In genomic region chr2:150478206-150478974, GRCh38 we compare ENCODE assay signal across 9 cellular contexts. TPM values are rescaled to one million over a fixed set of nuclear protein-coding genes. Genes with fewer than 3 reads are reported as not detected.
A peak's percentile ranks its signal among the peaks of the same experiment; 100 is the strongest.
DNase-seq lines count a peak whose midpoint lies in the region; ATAC-seq, FAIRE-seq and TF ChIP-seq lines count a peak whose summit lies in the region.
"Had no signal": no experiment of that assay in that cellular context is flagged by ENCODE, and none has a peak within 500 bp of the region (broad histone marks: within the 10 kb centered on the region; RNA-seq: fewer than 3 reads in every experiment).

No MANE protein-coding gene starts in this region.

- peak overlapping the region in 1 of 2 donors; percentile 77 for H3K9ac ChIP-seq in colonic mucosa (ENCODE audit: low read depth in 2 of 2, low read length in 2 of 2)

- FAIRE-seq in urothelium cell line (lab: Jason Lieb, UNC) = no peak

- TF ChIP-seq CTCF in LNCaP clone FGC (IDR thresholded peaks at IDR 0.05; ENCODE audit: control insufficient read depth, extremely low read depth, insufficient read depth) (no peak), colonic mucosa (IDR thresholded peaks at IDR 0.05) (no peak)

- H3K27ac ChIP-seq in colonic mucosa (peak overlapping the region; percentile 86), mesodermal cell (ENCODE audit: low read depth, low read length, severe bottlenecking) (peak overlapping the region; percentile 10)
- H3K27ac ChIP-seq: HL-60 had no signal

- H3K9me3 ChIP-seq in colonic mucosa (no peaks in the 10 kb centered on the region), mesodermal cell (ENCODE audit: control insufficient read depth, low read length) (no peaks in the 10 kb centered on the region)

- DNase-seq in LNCaP clone FGC (ENCODE audit: low read depth) (peak; percentile 31), colonic mucosa (no peak), urothelium cell line (ENCODE audit: low spot score) (peak; percentile 23)
- DNase-seq in stimulated activated naive CD4-positive, alpha-beta T cell treated with Interleukin-2 at 50 U/mL for 16 hours (lab: John Stamatoyannopoulos, UW) = no peak
- DNase-seq: stimulated activated CD4-positive, alpha-beta T cell treated with anti-CD3 and anti-CD28 coated beads, Interleukin-4, amount 100 ng/mL, for 24 hours had no signal

- H3K4me3 ChIP-seq in LNCaP clone FGC (ENCODE audit: low read depth, low read length) = no peak overlapping the region
- H3K4me3 ChIP-seq in colonic mucosa = no peak overlapping the region
- H3K4me3 ChIP-seq in mesodermal cell (ENCODE audit: extremely low read depth, insufficient read depth, low read length, poor library complexity, severe bottlenecking) = no peak overlapping the region

- no peaks in the 10 kb centered on the region for H3K27me3 ChIP-seq in colonic mucosa

- peaks cover 4% of the 10 kb centered on the region for H3K4me1 ChIP-seq in colonic mucosa
- H3K4me1 ChIP-seq in mesodermal cell (ENCODE audit: control insufficient read depth, insufficient read depth, low read length, poor library complexity, severe bottlenecking) = peaks cover 69% of the 10 kb centered on the region

- no peak for ATAC-seq in HG02623 (IDR thresholded peaks at IDR 0.05; ENCODE audit: unreplicated experiment)
- ATAC-seq in GM21786 (IDR thresholded peaks at IDR 0.05; ENCODE audit: unreplicated experiment) = no peak

- WGBS in mesodermal cell (ENCODE audit: insufficient coverage in 2 of 2), 2 experiments = 43 to 60% methylated on average over 3 of the region's 6 CpGs

- intact Hi-C loops in colonic mucosa (cut with DNase I) = no loop called here

- H3K36me3 ChIP-seq in colonic mucosa (no peaks in the 10 kb centered on the region), mesodermal cell (ENCODE audit: control insufficient read depth, insufficient read depth, low read length) (peaks cover 46% of the 10 kb centered on the region)

RNA-seq across cellular contexts. Expression of gene RND3, which starts 9.1 kb away (rescaled TPM):
- 10 to 100 TPM; 26.8 to 57.1 TPM for total RNA-seq in colonic mucosa
- polyA plus RNA-seq in mesodermal cell (2013, experiment 1 of 2) = 41.8 TPM
- polyA plus RNA-seq in mesodermal cell (2013, experiment 2 of 2) = 44.6 TPM

Comparison
In these comparisons a context has a peak if more than half of its experiments do, and no peak if none do; other contexts are left out.
1. DNase-seq: peak in LNCaP clone FGC (single experiment) and urothelium cell line (single experiment); none in colonic mucosa (single experiment) and stimulated activated naive CD4-positive, alpha-beta T cell treated with Interleukin-2 at 50 U/mL for 16 hours (single experiment).